ENCODE assay signal across 29 cellular contexts in the genomic region with DNA sequence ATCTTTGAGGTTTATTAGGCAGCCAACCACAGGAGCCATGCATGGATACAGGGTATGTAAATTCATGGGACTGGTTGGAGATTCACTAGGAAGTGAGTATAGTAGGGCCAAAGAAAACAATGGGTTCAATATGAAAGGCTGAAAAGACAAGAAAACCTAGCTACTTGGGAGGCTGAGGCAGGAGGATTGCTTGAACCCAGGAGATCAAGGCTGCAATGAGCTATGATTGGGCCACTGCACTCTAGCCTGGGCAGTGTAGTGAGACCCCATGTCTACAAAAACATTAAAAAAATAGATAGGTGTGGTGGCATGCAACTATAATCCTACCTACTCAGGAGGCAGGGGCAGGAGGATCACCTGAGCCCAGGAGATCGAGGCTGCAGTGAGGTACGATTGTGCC.
"Had no signal": no experiment of that assay in that cellular context is flagged by ENCODE, and none has a peak within 500 bp of the region (broad histone marks: within the 10 kb centered on the region; RNA-seq: fewer than 3 reads in every experiment).

No MANE protein-coding gene starts in this region.

- H3K4me2 ChIP-seq: neural progenitor cell, smooth muscle cell had no signal

- H2AFZ ChIP-seq: neural progenitor cell, parathyroid adenoma had no signal

- H3K4me1 ChIP-seq: neural progenitor cell, parathyroid adenoma, psoas muscle, spleen, testis, upper lobe of right lung, uterus had no signal

- H3K9ac ChIP-seq: neural progenitor cell, parathyroid adenoma had no signal

- H3K36me3 ChIP-seq: neural progenitor cell, ovary, spleen, suprapubic skin, tibial artery, transverse colon, upper lobe of right lung, uterus had no signal

- DNase-seq: naive thymus-derived CD4-positive, alpha-beta T cell; natural killer cell; occipital lobe; ovary; posterior cingulate gyrus; psoas muscle; right cardiac atrium; spleen; stimulated activated CD4-positive, alpha-beta T cell treated with anti-CD3 and anti-CD28 coated beads, Interleukin-12 subunit alpha, Interleukin-12 subunit beta, amount 100 ng/mL, for 4 hours; stimulated activated CD4-positive, alpha-beta T cell treated with anti-CD3 and anti-CD28 coated beads, Interleukin-1b, Interleukin-23, amount 100 ng/mL, for 48 hours; stimulated activated CD4-positive, alpha-beta T cell treated with anti-CD3 and anti-CD28 coated beads, Interleukin-4, amount 100 ng/mL, for 1 hour; stimulated activated CD4-positive, alpha-beta T cell treated with anti-CD3 and anti-CD28 coated beads, Interleukin-4, amount 100 ng/mL, for 4 hours; stimulated activated CD8-positive, alpha-beta memory T cell treated with anti-CD3 and anti-CD28 coated beads, Interleukin-4, amount 100 ng/mL, for 48 hours; stimulated activated naive CD4-positive, alpha-beta T cell; stimulated activated naive CD8-positive, alpha-beta T cell treated with anti-CD3 and anti-CD28 coated beads, Interleukin-15, amount 100 ng/mL, for 72 hours; stimulated activated naive CD8-positive, alpha-beta T cell treated with anti-CD3 and anti-CD28 coated beads, Interleukin-15, Interleukin-2, amounts not matched to agents 100 U/mL and 50 U/mL, for 24 hours; substantia nigra; testis; tibial artery; transverse colon; upper lobe of right lung; uterus had no signal

- H3K79me2 ChIP-seq: parathyroid adenoma had no signal

- H3K4me3 ChIP-seq: neural progenitor cell, ovary, psoas muscle, skin epidermis, smooth muscle cell, spleen, suprapubic skin, testis, tibial artery, transverse colon, upper lobe of right lung, uterus had no signal

- H3K27ac ChIP-seq: neural progenitor cell, ovary, parathyroid adenoma, psoas muscle, skin epidermis, spleen, suprapubic skin, testis, tibial artery, transverse colon, upper lobe of right lung, uterus had no signal

- H3K9me3 ChIP-seq: ovary, psoas muscle, spleen, suprapubic skin, testis, tibial artery, transverse colon, upper lobe of right lung, uterus had no signal

- ATAC-seq: naive thymus-derived CD4-positive, alpha-beta T cell; natural killer cell; psoas muscle; right cardiac atrium; sciatic nerve; stimulated activated memory B cell treated with anti-CD40 and anti-IgM and Interleukin-4, amounts not matched to agents 10 μg/mL and 1 μg/mL and 100 μg/mL, for 72 hours; stimulated activated naive CD8-positive, alpha-beta T cell treated with anti-CD3 and anti-CD28 coated beads, Interleukin-15, amount 100 ng/mL, for 72 hours; stimulated activated naive CD8-positive, alpha-beta T cell treated with anti-CD3 and anti-CD28 coated beads, Interleukin-15, Interleukin-2, amounts not matched to agents 100 U/mL and 50 U/mL, for 24 hours; upper lobe of right lung had no signal

- H3K27me3 ChIP-seq: neural progenitor cell, ovary, spleen, suprapubic skin, testis, tibial artery, transverse colon, upper lobe of right lung, uterus had no signal
